In the genomic region with DNA sequence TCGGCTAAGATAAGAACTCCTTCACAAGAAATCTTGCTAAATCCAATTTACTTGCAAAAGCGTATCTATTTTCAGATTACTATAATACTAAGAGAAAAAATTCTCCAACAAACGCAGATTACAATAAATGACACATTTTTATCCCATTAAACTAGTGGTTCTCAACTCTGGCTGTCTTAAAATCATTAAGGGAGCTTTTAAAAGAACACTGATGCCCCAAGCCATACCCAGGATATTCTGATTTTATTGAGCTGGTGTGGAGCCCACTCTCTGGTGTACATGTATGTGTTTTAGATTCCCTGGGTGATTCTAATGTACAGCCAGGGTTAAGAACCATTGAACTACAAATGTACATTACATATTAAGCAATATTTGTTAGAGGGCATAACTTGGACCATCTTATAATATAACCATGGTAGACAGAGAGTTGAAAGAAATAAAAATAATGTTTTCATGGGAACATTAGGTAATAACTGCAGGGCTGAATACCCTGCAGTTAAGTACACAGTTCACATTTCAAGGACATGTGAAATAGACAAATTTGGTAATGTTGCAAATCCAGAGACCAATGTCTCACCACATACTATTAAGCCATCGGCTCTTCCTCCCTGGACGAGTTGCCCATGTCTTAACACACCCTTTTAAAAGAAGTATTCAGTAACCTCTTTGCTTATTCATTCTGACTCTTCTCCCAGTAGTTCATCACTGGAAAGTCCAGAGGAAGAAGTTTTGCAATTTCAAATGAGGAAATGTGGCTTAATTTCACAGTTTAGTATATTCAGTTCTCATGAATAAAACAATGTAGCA, we compare ENCODE assay signal across 1 cellular context.
TF ChIP-seq lines count a peak whose summit lies in the region.

No MANE protein-coding gene starts in this region.

TF ChIP-seq in HepG2, 621 proteins besides CTCF, POLR2A, EP300 and RAD21 (continued from another document and continues in another):
- TF ChIP-seq, protein P1, sequence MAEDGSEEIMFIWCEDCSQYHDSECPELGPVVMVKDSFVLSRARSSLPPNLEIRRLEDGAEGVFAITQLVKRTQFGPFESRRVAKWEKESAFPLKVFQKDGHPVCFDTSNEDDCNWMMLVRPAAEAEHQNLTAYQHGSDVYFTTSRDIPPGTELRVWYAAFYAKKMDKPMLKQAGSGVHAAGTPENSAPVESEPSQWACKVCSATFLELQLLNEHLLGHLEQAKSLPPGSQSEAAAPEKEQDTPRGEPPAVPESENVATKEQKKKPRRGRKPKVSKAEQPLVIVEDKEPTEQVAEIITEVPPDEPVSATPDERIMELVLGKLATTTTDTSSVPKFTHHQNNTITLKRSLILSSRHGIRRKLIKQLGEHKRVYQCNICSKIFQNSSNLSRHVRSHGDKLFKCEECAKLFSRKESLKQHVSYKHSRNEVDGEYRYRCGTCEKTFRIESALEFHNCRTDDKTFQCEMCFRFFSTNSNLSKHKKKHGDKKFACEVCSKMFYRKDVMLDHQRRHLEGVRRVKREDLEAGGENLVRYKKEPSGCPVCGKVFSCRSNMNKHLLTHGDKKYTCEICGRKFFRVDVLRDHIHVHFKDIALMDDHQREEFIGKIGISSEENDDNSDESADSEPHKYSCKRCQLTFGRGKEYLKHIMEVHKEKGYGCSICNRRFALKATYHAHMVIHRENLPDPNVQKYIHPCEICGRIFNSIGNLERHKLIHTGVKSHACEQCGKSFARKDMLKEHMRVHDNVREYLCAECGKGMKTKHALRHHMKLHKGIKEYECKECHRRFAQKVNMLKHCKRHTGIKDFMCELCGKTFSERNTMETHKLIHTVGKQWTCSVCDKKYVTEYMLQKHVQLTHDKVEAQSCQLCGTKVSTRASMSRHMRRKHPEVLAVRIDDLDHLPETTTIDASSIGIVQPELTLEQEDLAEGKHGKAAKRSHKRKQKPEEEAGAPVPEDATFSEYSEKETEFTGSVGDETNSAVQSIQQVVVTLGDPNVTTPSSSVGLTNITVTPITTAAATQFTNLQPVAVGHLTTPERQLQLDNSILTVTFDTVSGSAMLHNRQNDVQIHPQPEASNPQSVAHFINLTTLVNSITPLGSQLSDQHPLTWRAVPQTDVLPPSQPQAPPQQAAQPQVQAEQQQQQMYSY (CRISPR knock-in tag; IDR thresholded peaks at IDR 0.05): no peak
- TF ChIP-seq JUNB (CRISPR knock-in tag; IDR thresholded peaks at IDR 0.05; ENCODE audit: borderline replicate concordance) (no peak), FUBP1 (CRISPR knock-in tag; IDR thresholded peaks at IDR 0.05; ENCODE audit: borderline replicate concordance) (no peak), EHMT2 (IDR thresholded peaks at IDR 0.05; ENCODE audit: borderline replicate concordance, low read depth, low read length) (no peak), ZNF891 (CRISPR knock-in tag; IDR thresholded peaks at IDR 0.05) (no peak), E2F5 (CRISPR knock-in tag; conservative IDR thresholded peaks at IDR 0.05) (no peak), ZNF781 (CRISPR knock-in tag; IDR thresholded peaks at IDR 0.05; ENCODE audit: borderline replicate concordance, not compliant biosample characterization) (no peak), ZNF124 (CRISPR knock-in tag; IDR thresholded peaks at IDR 0.05) (no peak), PAXIP1 (CRISPR knock-in tag; conservative IDR thresholded peaks at IDR 0.05) (peak; percentile 75), ATF6 (CRISPR knock-in tag; conservative IDR thresholded peaks at IDR 0.05) (no peak), ZFY (CRISPR knock-in tag; IDR thresholded peaks at IDR 0.05) (no peak), RFXAP (CRISPR knock-in tag; IDR thresholded peaks at IDR 0.05; ENCODE audit: borderline replicate concordance) (no peak), DNMT1 (CRISPR knock-in tag; IDR thresholded peaks at IDR 0.05) (no peak), ZNF720 (CRISPR knock-in tag; IDR thresholded peaks at IDR 0.05) (no peak), ONECUT2 (CRISPR knock-in tag; IDR thresholded peaks at IDR 0.05) (no peak), EZH2 (conservative IDR thresholded peaks at IDR 0.05; ENCODE audit: low read depth, low read length) (no peak), THYN1 (CRISPR knock-in tag; IDR thresholded peaks at IDR 0.05; ENCODE audit: borderline replicate concordance, low read depth) (no peak), TOPORS (CRISPR knock-in tag; IDR thresholded peaks at IDR 0.05) (no peak), ZNF44 (CRISPR knock-in tag; IDR thresholded peaks at IDR 0.05) (no peak), MATR3 (CRISPR knock-in tag; IDR thresholded peaks at IDR 0.05) (no peak), BHLHE40 (IDR thresholded peaks at IDR 0.05; ENCODE audit: low read length) (no peak), TCF7 (IDR thresholded peaks at IDR 0.05; ENCODE audit: low read depth) (peak; percentile 70), ZFAT (CRISPR knock-in tag; conservative IDR thresholded peaks at IDR 0.05) (no peak), SALL1 (CRISPR knock-in tag; IDR thresholded peaks at IDR 0.05) (peak; percentile 39; the same call in 1 of the 2 replicates), ZBTB42 (CRISPR knock-in tag; IDR thresholded peaks at IDR 0.05) (no peak), HINFP (CRISPR knock-in tag; IDR thresholded peaks at IDR 0.05; ENCODE audit: low read depth) (no peak), ZNF563 (CRISPR knock-in tag; IDR thresholded peaks at IDR 0.05) (no peak), KLF11 (CRISPR knock-in tag; IDR thresholded peaks at IDR 0.05) (no peak), ZNF557 (CRISPR knock-in tag; IDR thresholded peaks at IDR 0.05) (no peak), PAWR (CRISPR knock-in tag; IDR thresholded peaks at IDR 0.05; ENCODE audit: borderline replicate concordance) (no peak), ZNF605 (CRISPR knock-in tag; IDR thresholded peaks at IDR 0.05) (no peak), ZNF253 (CRISPR knock-in tag; IDR thresholded peaks at IDR 0.05; ENCODE audit: borderline replicate concordance) (no peak), FOXA1 (IDR thresholded peaks at IDR 0.05) (0 out of 2 replicates have a peak, but pooled peaks have one; percentile 12), FOXA1 (CRISPR knock-in tag; IDR thresholded peaks at IDR 0.05) (peak; percentile 72), ZNF180 (CRISPR knock-in tag; IDR thresholded peaks at IDR 0.05; ENCODE audit: borderline replicate concordance, low read depth) (no peak), ZNF564 (CRISPR knock-in tag; IDR thresholded peaks at IDR 0.05) (no peak), PLSCR1 (CRISPR knock-in tag; IDR thresholded peaks at IDR 0.05; ENCODE audit: borderline replicate concordance) (no peak), GFI1 (CRISPR knock-in tag; IDR thresholded peaks at IDR 0.05; ENCODE audit: borderline replicate concordance) (no peak), ZNF598 (CRISPR knock-in tag; IDR thresholded peaks at IDR 0.05; ENCODE audit: borderline replicate concordance) (no peak), RFX5 (IDR thresholded peaks at IDR 0.05; ENCODE audit: low read depth, low read length) (no peak)
- TF ChIP-seq, protein P2, sequence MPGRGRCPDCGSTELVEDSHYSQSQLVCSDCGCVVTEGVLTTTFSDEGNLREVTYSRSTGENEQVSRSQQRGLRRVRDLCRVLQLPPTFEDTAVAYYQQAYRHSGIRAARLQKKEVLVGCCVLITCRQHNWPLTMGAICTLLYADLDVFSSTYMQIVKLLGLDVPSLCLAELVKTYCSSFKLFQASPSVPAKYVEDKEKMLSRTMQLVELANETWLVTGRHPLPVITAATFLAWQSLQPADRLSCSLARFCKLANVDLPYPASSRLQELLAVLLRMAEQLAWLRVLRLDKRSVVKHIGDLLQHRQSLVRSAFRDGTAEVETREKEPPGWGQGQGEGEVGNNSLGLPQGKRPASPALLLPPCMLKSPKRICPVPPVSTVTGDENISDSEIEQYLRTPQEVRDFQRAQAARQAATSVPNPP (CRISPR knock-in tag; IDR thresholded peaks at IDR 0.05): no peak
- TF ChIP-seq, protein P3, sequence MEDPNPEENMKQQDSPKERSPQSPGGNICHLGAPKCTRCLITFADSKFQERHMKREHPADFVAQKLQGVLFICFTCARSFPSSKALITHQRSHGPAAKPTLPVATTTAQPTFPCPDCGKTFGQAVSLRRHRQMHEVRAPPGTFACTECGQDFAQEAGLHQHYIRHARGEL (CRISPR knock-in tag; IDR thresholded peaks at IDR 0.05): no peak
- TF ChIP-seq, protein P4, sequence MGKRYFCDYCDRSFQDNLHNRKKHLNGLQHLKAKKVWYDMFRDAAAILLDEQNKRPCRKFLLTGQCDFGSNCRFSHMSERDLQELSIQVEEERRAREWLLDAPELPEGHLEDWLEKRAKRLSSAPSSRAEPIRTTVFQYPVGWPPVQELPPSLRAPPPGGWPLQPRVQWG (CRISPR knock-in tag; IDR thresholded peaks at IDR 0.05; ENCODE audit: borderline replicate concordance, low read depth): no peak
